26 cellular contexts compared by ENCODE assay signal in the genomic region with DNA sequence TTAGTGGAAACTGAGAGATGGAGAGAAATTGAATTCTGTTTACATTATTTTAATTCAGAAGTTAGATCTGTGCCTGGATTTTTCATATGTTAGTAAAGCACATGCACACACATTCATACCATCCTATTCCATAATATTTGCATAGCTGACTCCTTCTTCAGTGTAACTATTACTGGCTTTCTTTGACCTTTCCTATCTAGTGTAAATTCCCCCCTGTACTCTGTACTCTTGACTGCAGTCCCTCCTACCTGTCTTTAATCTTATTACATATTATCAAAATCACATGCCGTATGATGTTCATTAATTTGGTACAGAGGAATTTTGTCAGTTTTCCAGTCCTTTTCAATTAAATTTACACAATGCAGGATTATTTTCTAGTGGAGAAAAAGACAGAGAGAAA.
"Had no signal": no experiment of that assay in that cellular context is flagged by ENCODE, and none has a peak within 500 bp of the region (broad histone marks: within the 10 kb centered on the region; RNA-seq: fewer than 3 reads in every experiment).

No MANE protein-coding gene starts in this region.

- H3K27me3 ChIP-seq: brain microvascular endothelial cell, dorsolateral prefrontal cortex had no signal

- DNase-seq: activated CD4-positive, alpha-beta memory T cell treated with anti-CD3 and anti-CD28 coated beads, Interleukin-2, amount 10 ng/mL, durations not matched to agents 7 days and 5 days; activated CD4-positive, alpha-beta T cell treated with anti-CD3 and anti-CD28 coated beads for 36 hours; activated CD4-positive, alpha-beta T cell treated with anti-CD3 and anti-CD28 coated beads, Interleukin-2, amount 10 ng/mL, durations not matched to agents 24 days and 14 days; activated CD4-positive, alpha-beta T cell treated with anti-CD3 and anti-CD28 coated beads, Interleukin-2, amount 50 U/mL, for 4 hours; activated CD4-positive, CD25-positive, alpha-beta regulatory T cell; activated CD4-positive, CD25-positive, alpha-beta regulatory T cell treated with anti-CD3 and anti-CD28 coated beads, Interleukin-2, amount 50 U/mL, for 72 hours; activated CD8-positive, alpha-beta memory T cell treated with anti-CD3 and anti-CD28 coated beads, Interleukin-2, amount 50 U/mL, for 48 hours; activated gamma-delta T cell; activated naive CD4-positive, alpha-beta T cell treated with anti-CD3 and anti-CD28 coated beads, Interleukin-2, amount 50 U/mL, for 16 hours; activated naive CD4-positive, alpha-beta T cell treated with Interleukin-2 at 50 U/mL for 16 hours; activated T-cell treated with anti-CD3 and anti-CD28 coated beads for 4 hours; activated T-cell treated with anti-CD3 and anti-CD28 coated beads, Interleukin-2, amount 50 U/mL, for 24 hours; activated T-cell treated with anti-CD3 and anti-CD28 coated beads, Interleukin-2, amount 50 U/mL, for 72 hours; amniotic stem cell; anterior cingulate cortex; brain microvascular endothelial cell; dorsolateral prefrontal cortex; effector memory CD4-positive, alpha-beta T cell; endodermal cell; foreskin fibroblast; T-helper 2 cell had no signal

- H3K27me3 Mint-ChIP-seq: activated CD4-positive, alpha-beta memory T cell treated with anti-CD3 and anti-CD28 coated beads, Interleukin-2, amount 10 ng/mL, durations not matched to agents 7 days and 5 days; activated CD4-positive, alpha-beta T cell treated with anti-CD3 and anti-CD28 coated beads for 36 hours; activated CD4-positive, alpha-beta T cell treated with anti-CD3 and anti-CD28 coated beads, Interleukin-2, amount 10 ng/mL, durations not matched to agents 24 days and 14 days; activated naive CD8-positive, alpha-beta T cell; activated T-cell treated with anti-CD3 and anti-CD28 coated beads, Interleukin-2, amount 50 U/mL, for 24 hours; central memory CD8-positive, alpha-beta T cell; dendritic cell treated with granulocyte-macrophage colony-stimulating factor and Interleukin-4, amounts not matched to agents 40 ng/mL and 50 ng/mL, for 4 days had no signal

- H3K36me3 Mint-ChIP-seq: activated naive CD8-positive, alpha-beta T cell had no signal

- H3K9me3 Mint-ChIP-seq: activated CD4-positive, alpha-beta T cell treated with anti-CD3 and anti-CD28 coated beads, Interleukin-2, amount 10 ng/mL, durations not matched to agents 24 days and 14 days; activated T-cell treated with anti-CD3 and anti-CD28 coated beads, Interleukin-2, amount 50 U/mL, for 24 hours; activated T-cell treated with anti-CD3 and anti-CD28 coated beads, Interleukin-2, amount 50 U/mL, for 72 hours; central memory CD8-positive, alpha-beta T cell; dendritic cell treated with granulocyte-macrophage colony-stimulating factor and Interleukin-4, amounts not matched to agents 40 ng/mL and 50 ng/mL, for 4 days had no signal

- ATAC-seq: activated CD4-positive, alpha-beta T cell treated with anti-CD3 and anti-CD28 coated beads for 36 hours; activated T-cell treated with anti-CD3 and anti-CD28 coated beads, Interleukin-2, amount 50 U/mL, for 72 hours; esophagus mucosa had no signal

- H3K27ac ChIP-seq: brain microvascular endothelial cell, coronary artery, dorsolateral prefrontal cortex had no signal

- H3K36me3 ChIP-seq: brain microvascular endothelial cell had no signal

- H3K4me3 ChIP-seq: coronary artery, dorsolateral prefrontal cortex had no signal

- H3K27ac Mint-ChIP-seq: activated CD4-positive, alpha-beta memory T cell treated with anti-CD3 and anti-CD28 coated beads, Interleukin-2, amount 10 ng/mL, durations not matched to agents 7 days and 5 days; activated CD4-positive, alpha-beta T cell treated with anti-CD3 and anti-CD28 coated beads for 36 hours; activated CD4-positive, alpha-beta T cell treated with anti-CD3 and anti-CD28 coated beads, Interleukin-2, amount 10 ng/mL, durations not matched to agents 24 days and 14 days; activated naive CD8-positive, alpha-beta T cell; activated T-cell treated with anti-CD3 and anti-CD28 coated beads, Interleukin-2, amount 50 U/mL, for 24 hours; activated T-cell treated with anti-CD3 and anti-CD28 coated beads, Interleukin-2, amount 50 U/mL, for 72 hours; dendritic cell treated with granulocyte-macrophage colony-stimulating factor and Interleukin-4, amounts not matched to agents 40 ng/mL and 50 ng/mL, for 4 days; endodermal cell had no signal

- H3K4me1 Mint-ChIP-seq: activated CD4-positive, alpha-beta memory T cell treated with anti-CD3 and anti-CD28 coated beads, Interleukin-2, amount 10 ng/mL, durations not matched to agents 7 days and 5 days; activated CD4-positive, alpha-beta T cell treated with anti-CD3 and anti-CD28 coated beads for 36 hours; activated CD4-positive, alpha-beta T cell treated with anti-CD3 and anti-CD28 coated beads, Interleukin-2, amount 10 ng/mL, durations not matched to agents 24 days and 14 days; central memory CD8-positive, alpha-beta T cell had no signal

- H3K4me3 Mint-ChIP-seq: activated CD4-positive, alpha-beta memory T cell treated with anti-CD3 and anti-CD28 coated beads, Interleukin-2, amount 10 ng/mL, durations not matched to agents 7 days and 5 days; activated CD4-positive, alpha-beta T cell treated with anti-CD3 and anti-CD28 coated beads for 36 hours; activated CD4-positive, alpha-beta T cell treated with anti-CD3 and anti-CD28 coated beads, Interleukin-2, amount 10 ng/mL, durations not matched to agents 24 days and 14 days; activated naive CD8-positive, alpha-beta T cell; activated T-cell treated with anti-CD3 and anti-CD28 coated beads, Interleukin-2, amount 50 U/mL, for 24 hours; activated T-cell treated with anti-CD3 and anti-CD28 coated beads, Interleukin-2, amount 50 U/mL, for 72 hours; central memory CD8-positive, alpha-beta T cell; dendritic cell treated with granulocyte-macrophage colony-stimulating factor and Interleukin-4, amounts not matched to agents 40 ng/mL and 50 ng/mL, for 4 days; endodermal cell had no signal
